1 cellular context compared by ENCODE assay signal in genomic region chr2:195898505-195898904, GRCh38.
TF ChIP-seq lines count a peak whose summit lies in the region.

No MANE protein-coding gene starts in this region.

TF ChIP-seq in HEK293, 187 proteins besides CTCF, POLR2A, EP300 and RAD21 (continued from another document):
- TF ChIP-seq, protein P1, sequence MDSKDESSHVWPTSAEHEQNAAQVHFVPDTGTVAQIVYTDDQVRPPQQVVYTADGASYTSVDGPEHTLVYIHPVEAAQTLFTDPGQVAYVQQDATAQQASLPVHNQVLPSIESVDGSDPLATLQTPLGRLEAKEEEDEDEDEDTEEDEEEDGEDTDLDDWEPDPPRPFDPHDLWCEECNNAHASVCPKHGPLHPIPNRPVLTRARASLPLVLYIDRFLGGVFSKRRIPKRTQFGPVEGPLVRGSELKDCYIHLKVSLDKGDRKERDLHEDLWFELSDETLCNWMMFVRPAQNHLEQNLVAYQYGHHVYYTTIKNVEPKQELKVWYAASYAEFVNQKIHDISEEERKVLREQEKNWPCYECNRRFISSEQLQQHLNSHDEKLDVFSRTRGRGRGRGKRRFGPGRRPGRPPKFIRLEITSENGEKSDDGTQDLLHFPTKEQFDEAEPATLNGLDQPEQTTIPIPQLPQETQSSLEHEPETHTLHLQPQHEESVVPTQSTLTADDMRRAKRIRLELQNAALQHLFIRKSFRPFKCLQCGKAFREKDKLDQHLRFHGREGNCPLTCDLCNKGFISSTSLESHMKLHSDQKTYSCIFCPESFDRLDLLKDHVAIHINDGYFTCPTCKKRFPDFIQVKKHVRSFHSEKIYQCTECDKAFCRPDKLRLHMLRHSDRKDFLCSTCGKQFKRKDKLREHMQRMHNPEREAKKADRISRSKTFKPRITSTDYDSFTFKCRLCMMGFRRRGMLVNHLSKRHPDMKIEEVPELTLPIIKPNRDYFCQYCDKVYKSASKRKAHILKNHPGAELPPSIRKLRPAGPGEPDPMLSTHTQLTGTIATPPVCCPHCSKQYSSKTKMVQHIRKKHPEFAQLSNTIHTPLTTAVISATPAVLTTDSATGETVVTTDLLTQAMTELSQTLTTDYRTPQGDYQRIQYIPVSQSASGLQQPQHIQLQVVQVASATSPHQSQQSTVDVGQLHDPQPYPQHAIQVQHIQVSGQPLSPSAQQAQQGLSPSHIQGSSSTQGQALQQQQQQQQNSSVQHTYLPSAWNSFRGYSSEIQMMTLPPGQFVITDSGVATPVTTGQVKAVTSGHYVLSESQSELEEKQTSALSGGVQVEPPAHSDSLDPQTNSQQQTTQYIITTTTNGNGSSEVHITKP (tag by site-specific recombination; IDR thresholded peaks at IDR 0.05) = 0 out of 2 replicates have a peak, but pooled peaks have one; percentile 11
- TF ChIP-seq ZNF416 (tag by site-specific recombination; IDR thresholded peaks at IDR 0.05) (no peak), ZNF600 (tag by site-specific recombination; IDR thresholded peaks at IDR 0.05) (0 out of 2 replicates have a peak, but pooled peaks have one; percentile 15), PRDM1 (tag by site-specific recombination; IDR thresholded peaks at IDR 0.05) (no peak), ZNF433 (tag by site-specific recombination; IDR thresholded peaks at IDR 0.05; ENCODE audit: low read depth) (no peak), ZNF335 (tag by site-specific recombination; conservative IDR thresholded peaks at IDR 0.05) (no peak), ZNF391 (tag by site-specific recombination; IDR thresholded peaks at IDR 0.05; ENCODE audit: borderline replicate concordance, low read depth) (no peak), ZNF140 (tag by site-specific recombination; IDR thresholded peaks at IDR 0.05) (no peak)
